10 cellular contexts compared by ENCODE assay signal in the genomic region with DNA sequence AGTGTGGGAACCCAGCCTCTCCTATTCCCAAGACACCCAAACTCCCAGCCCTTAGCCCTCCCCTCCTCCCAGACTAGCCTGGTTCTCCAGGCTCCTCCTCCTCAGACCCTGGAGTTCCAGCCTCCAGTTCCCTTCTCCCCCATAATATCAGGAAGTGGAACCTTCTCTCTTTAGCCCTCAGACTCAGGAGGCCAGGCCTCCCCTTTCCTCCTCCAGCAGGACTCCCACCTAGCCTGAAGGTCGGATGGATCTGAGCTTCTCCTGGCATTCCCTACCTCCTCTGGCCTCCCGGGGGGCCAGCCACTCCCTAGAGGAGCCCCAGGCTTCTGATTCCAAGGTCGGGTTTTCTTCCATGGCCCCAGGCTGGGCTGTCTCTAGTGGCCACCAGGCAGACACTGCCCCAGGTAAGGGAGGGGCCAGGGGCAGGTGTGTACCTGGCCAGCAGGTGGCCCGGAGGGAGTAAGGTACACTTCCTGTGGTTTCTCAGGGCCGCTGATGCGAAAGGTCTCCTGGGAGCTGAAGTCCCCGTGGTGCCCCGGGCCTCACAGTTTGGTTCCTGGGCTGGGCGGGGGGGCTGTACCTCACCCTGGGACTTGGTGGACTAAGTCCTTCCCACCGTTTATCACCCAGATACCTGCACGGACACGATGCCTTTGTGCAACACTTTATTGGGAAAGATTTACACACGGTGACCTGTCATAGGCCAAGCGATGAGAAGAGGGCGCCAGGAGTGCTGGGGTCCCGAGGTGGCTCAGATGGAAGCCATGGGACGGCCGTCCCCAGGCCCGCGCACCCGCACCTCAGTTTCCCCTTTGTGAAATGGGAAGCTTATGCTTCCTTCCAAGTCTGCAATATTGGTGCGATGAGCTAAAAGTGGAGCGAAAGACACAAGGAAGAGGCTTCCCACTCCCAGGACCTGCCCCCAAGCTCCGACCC. TPM values are rescaled to one million over a fixed set of nuclear protein-coding genes. Genes with fewer than 3 reads are reported as not detected.
DNase-seq lines count a peak whose midpoint lies in the region; ATAC-seq and TF ChIP-seq lines count a peak whose summit lies in the region.
"Had no signal": no experiment of that assay in that cellular context is flagged by ENCODE, and none has a peak within 500 bp of the region (broad histone marks: within the 10 kb centered on the region; RNA-seq: fewer than 3 reads in every experiment).

A gene with protein sequence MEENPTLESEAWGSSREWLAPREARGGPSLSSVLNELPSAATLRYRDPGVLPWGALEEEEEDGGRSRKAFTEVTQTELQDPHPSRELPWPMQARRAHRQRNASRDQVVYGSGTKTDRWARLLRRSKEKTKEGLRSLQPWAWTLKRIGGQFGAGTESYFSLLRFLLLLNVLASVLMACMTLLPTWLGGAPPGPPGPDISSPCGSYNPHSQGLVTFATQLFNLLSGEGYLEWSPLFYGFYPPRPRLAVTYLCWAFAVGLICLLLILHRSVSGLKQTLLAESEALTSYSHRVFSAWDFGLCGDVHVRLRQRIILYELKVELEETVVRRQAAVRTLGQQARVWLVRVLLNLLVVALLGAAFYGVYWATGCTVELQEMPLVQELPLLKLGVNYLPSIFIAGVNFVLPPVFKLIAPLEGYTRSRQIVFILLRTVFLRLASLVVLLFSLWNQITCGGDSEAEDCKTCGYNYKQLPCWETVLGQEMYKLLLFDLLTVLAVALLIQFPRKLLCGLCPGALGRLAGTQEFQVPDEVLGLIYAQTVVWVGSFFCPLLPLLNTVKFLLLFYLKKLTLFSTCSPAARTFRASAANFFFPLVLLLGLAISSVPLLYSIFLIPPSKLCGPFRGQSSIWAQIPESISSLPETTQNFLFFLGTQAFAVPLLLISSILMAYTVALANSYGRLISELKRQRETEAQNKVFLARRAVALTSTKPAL (minus strand): TSS at position 397 of the 936 bp plus-strand sequence. CDS start 43 bp downstream, at position 354.

- no peaks in the 10 kb centered on the region for H3K27me3 ChIP-seq in SK-N-SH (ENCODE audit: insufficient read depth)
- H3K27me3 ChIP-seq in iPS-20b (ENCODE audit: insufficient read depth, low read length) = no peaks in the 10 kb centered on the region
- H3K27me3 ChIP-seq: SJSA1 had no signal

- H3K4me1 ChIP-seq in SK-N-SH (ENCODE audit: control insufficient read depth in 1 of 2, insufficient read depth in 2 of 2, low read depth in 1 of 2, low read length in 1 of 2) = peaks cover 5 to 6% of the 10 kb centered on the region in 2 experiments; a peak in 2 of 4 replicates
- H3K4me1 ChIP-seq in iPS-20b (ENCODE audit: insufficient read depth, low read length) = peaks cover 3% of the 10 kb centered on the region; the same call in 1 of the 2 replicates
- H3K4me1 ChIP-seq in urinary bladder (ENCODE audit: insufficient read depth) = no peaks in the 10 kb centered on the region

- intact Hi-C loops in activated CD8-positive, alpha-beta T cell treated with anti-CD3 and anti-CD28 coated beads for 36 hours (cut with micrococcal nuclease) = no loop called here

- no peak within 1 kb of the TSS for H2AFZ ChIP-seq in SK-N-SH (ENCODE audit: low read depth)

- no peak within 1 kb of the TSS for H3K9ac ChIP-seq in SK-N-SH
- H3K9ac ChIP-seq in iPS-20b (ENCODE audit: low read depth, low read length) = peak within 1 kb of the TSS; percentile 52; the same call in 1 of the 2 replicates

- no peak within 1 kb of the TSS for H3K27ac ChIP-seq in SK-N-SH (ENCODE audit: low read depth in 2 of 2, low read length in 1 of 2)
- H3K27ac ChIP-seq in iPS-20b (ENCODE audit: low read length) = peak within 1 kb of the TSS; percentile 32
- H3K27ac ChIP-seq in urinary bladder (ENCODE audit: low read depth) = peak within 1 kb of the TSS; percentile 24
- H3K27ac ChIP-seq: SJSA1 had no signal

- H3K9me2 ChIP-seq in SK-N-SH = no peaks in the 10 kb centered on the region

- no peak for TF ChIP-seq EP300 in SK-N-SH (IDR thresholded peaks at IDR 0.05; ENCODE audit: borderline replicate concordance in 1 of 2, low read depth in 1 of 2, low read length in 1 of 2)

- peaks cover 5% of the 10 kb centered on the region for H3K36me3 Mint-ChIP-seq in activated CD8-positive, alpha-beta T cell treated with anti-CD3 and anti-CD28 coated beads for 36 hours (ENCODE audit: low read depth)
- H3K36me3 Mint-ChIP-seq in activated CD8-positive, alpha-beta T cell treated with anti-CD3 and anti-CD28 coated beads, Interleukin-2, amount 10 ng/mL, durations not matched to agents 7 days and 5 days (ENCODE audit: low read depth) = peaks cover 3% of the 10 kb centered on the region

- H4K20me1 ChIP-seq in SK-N-SH (ENCODE audit: insufficient read depth) = no peaks in the 10 kb centered on the region

- no peak within 1 kb of the TSS for H3K4me3 ChIP-seq in SK-N-SH (ENCODE audit: low read depth in 2 of 2, low read length in 1 of 2)
- H3K4me3 ChIP-seq in iPS-20b (ENCODE audit: low read length) = peak within 1 kb of the TSS; percentile 63
- peak within 1 kb of the TSS; percentile 11 for H3K4me3 ChIP-seq in urinary bladder (ENCODE audit: low read depth, low read length)
- H3K4me3 ChIP-seq: SJSA1 had no signal

- H3K36me3 ChIP-seq in SK-N-SH (replicated peaks in 1 of 2; ENCODE audit: control insufficient read depth in 1 of 2, insufficient read depth in 2 of 2, low read length in 1 of 2) (peaks cover 0 to 5% of the 10 kb centered on the region in 2 experiments), iPS-20b (ENCODE audit: insufficient read depth, low read depth, low read length) (peaks cover 7% of the 10 kb centered on the region), urinary bladder (ENCODE audit: insufficient read depth) (no peaks in the 10 kb centered on the region)

- H3F3A ChIP-seq in SK-N-SH (replicated peaks; ENCODE audit: insufficient read depth) = peaks cover 5% of the 10 kb centered on the region

- 0 out of 2 replicates have a peak within 1 kb of the TSS, but pooled peaks have one; percentile 25 for H3K4me2 ChIP-seq in SK-N-SH

- H3K27me3 Mint-ChIP-seq in activated CD8-positive, alpha-beta T cell treated with anti-CD3 and anti-CD28 coated beads for 36 hours = no peaks in the 10 kb centered on the region
- H3K27me3 Mint-ChIP-seq in activated CD8-positive, alpha-beta T cell treated with anti-CD3 and anti-CD28 coated beads, Interleukin-2, amount 10 ng/mL, durations not matched to agents 7 days and 5 days (ENCODE audit: low read depth) = no peaks in the 10 kb centered on the region

- no peaks in the 10 kb centered on the region for H3K9me3 ChIP-seq in SK-N-SH
- H3K9me3 ChIP-seq in iPS-20b (ENCODE audit: insufficient read depth, low read depth, low read length) = no peaks in the 10 kb centered on the region
- H3K9me3 ChIP-seq: SJSA1 had no signal

- H3K9me3 Mint-ChIP-seq in activated CD8-positive, alpha-beta T cell treated with anti-CD3 and anti-CD28 coated beads for 36 hours = no peaks in the 10 kb centered on the region
- H3K9me3 Mint-ChIP-seq in activated CD8-positive, alpha-beta T cell treated with anti-CD3 and anti-CD28 coated beads, Interleukin-2, amount 10 ng/mL, durations not matched to agents 7 days and 5 days (ENCODE audit: insufficient read depth) = no peaks in the 10 kb centered on the region

- H3K79me2 ChIP-seq in SK-N-SH (ENCODE audit: insufficient read depth) = no peaks in the 10 kb centered on the region

- H3K4me1 Mint-ChIP-seq in activated CD8-positive, alpha-beta T cell treated with anti-CD3 and anti-CD28 coated beads for 36 hours (ENCODE audit: low read depth) = peaks cover 3% of the 10 kb centered on the region
- peaks cover 10% of the 10 kb centered on the region for H3K4me1 Mint-ChIP-seq in activated CD8-positive, alpha-beta T cell treated with anti-CD3 and anti-CD28 coated beads, Interleukin-2, amount 10 ng/mL, durations not matched to agents 7 days and 5 days (ENCODE audit: low read depth)

- no peak for TF ChIP-seq RAD21 in SK-N-SH (IDR thresholded peaks at IDR 0.05; ENCODE audit: low read length)

- H3K27ac Mint-ChIP-seq in activated CD8-positive, alpha-beta T cell treated with anti-CD3 and anti-CD28 coated beads for 36 hours = no peak within 1 kb of the TSS
- no peak within 1 kb of the TSS for H3K27ac Mint-ChIP-seq in activated CD8-positive, alpha-beta T cell treated with anti-CD3 and anti-CD28 coated beads, Interleukin-2, amount 10 ng/mL, durations not matched to agents 7 days and 5 days

- DNase-seq in activated CD8-positive, alpha-beta T cell treated with anti-CD3 and anti-CD28 coated beads for 36 hours = peak; percentile 22
- no peak for DNase-seq in activated CD8-positive, alpha-beta T cell treated with anti-CD3 and anti-CD28 coated beads, Interleukin-2, amount 10 ng/mL, durations not matched to agents 7 days and 5 days
- no peak for DNase-seq in SK-N-SH
- DNase-seq: AML-193 had no signal

- H3K4me3 Mint-ChIP-seq in activated CD8-positive, alpha-beta T cell treated with anti-CD3 and anti-CD28 coated beads for 36 hours = no peak within 1 kb of the TSS
- no peak within 1 kb of the TSS for H3K4me3 Mint-ChIP-seq in activated CD8-positive, alpha-beta T cell treated with anti-CD3 and anti-CD28 coated beads, Interleukin-2, amount 10 ng/mL, durations not matched to agents 7 days and 5 days

- no peak for ATAC-seq in activated CD8-positive, alpha-beta T cell treated with anti-CD3 and anti-CD28 coated beads for 36 hours
- ATAC-seq in activated CD8-positive, alpha-beta T cell treated with anti-CD3 and anti-CD28 coated beads, Interleukin-2, amount 10 ng/mL, durations not matched to agents 7 days and 5 days = no peak
- ATAC-seq in GM18868 (IDR thresholded peaks at IDR 0.05; ENCODE audit: unreplicated experiment) = no peak
- no peak for ATAC-seq in HG03520 (IDR thresholded peaks at IDR 0.05; ENCODE audit: unreplicated experiment)
- no peak for ATAC-seq in GM21528 (IDR thresholded peaks at IDR 0.05; ENCODE audit: low FRiP score, unreplicated experiment)

- no peak for TF ChIP-seq CTCF in activated CD8-positive, alpha-beta T cell treated with anti-CD3 and anti-CD28 coated beads for 36 hours (IDR thresholded peaks at IDR 0.05)
- TF ChIP-seq CTCF in SK-N-SH (IDR thresholded peaks at IDR 0.05) = no peak

- WGBS in SK-N-SH (ENCODE audit: low lambda C conversion rate) = 60% methylated on average over 16 of the region's 24 CpGs
- 27% methylated on average over 24 of the region's 24 CpGs for WGBS in urinary bladder

- POLR2A ChIA-PET in activated CD8-positive, alpha-beta T cell treated with anti-CD3 and anti-CD28 coated beads for 36 hours (lab: Charles Lee) = interaction anchor here (1.2 to 2.6 kb wide), 5 partner anchors 9 to 33 kb away, joined by 3 to 7 read pairs (median 4); a partner anchor contains a TSS
- POLR2A ChIA-PET in activated CD8-positive, alpha-beta T cell treated with anti-CD3 and anti-CD28 coated beads, Interleukin-2, amount 10 ng/mL, durations not matched to agents 7 days and 5 days (lab: Charles Lee) = interaction anchor here (1.5 kb wide), 1 partner anchor 28 kb away, joined by 5 read pairs; a partner anchor contains a TSS
- POLR2A ChIA-PET in SK-N-SH (lab: Yijun Ruan, JAX) = no interaction called here

- CTCF ChIA-PET in activated CD8-positive, alpha-beta T cell treated with anti-CD3 and anti-CD28 coated beads for 36 hours (lab: Charles Lee) = interaction anchor here (0.8 to 0.9 kb wide), 2 partner anchors 18 to 93 kb away, joined by 3 to 4 read pairs; a partner anchor contains a TSS
- CTCF ChIA-PET in activated CD8-positive, alpha-beta T cell treated with anti-CD3 and anti-CD28 coated beads, Interleukin-2, amount 10 ng/mL, durations not matched to agents 7 days and 5 days (lab: Charles Lee) = interaction anchor here (1.1 kb wide), 1 partner anchor 16 kb away, joined by 4 read pairs; a partner anchor contains a TSS
- CTCF ChIA-PET in SK-N-SH (lab: Yijun Ruan, JAX) = interaction anchor here (0.8 to 3.0 kb wide), 6 partner anchors 11 to 218 kb away, joined by 3 to 13 read pairs (median 6); a partner anchor contains a TSS

RNA-seq across cellular contexts. Expression of the gene that starts here (rescaled TPM):
- under 1 TPM in 1 of 2 experiments, not detected in 1; 0.54 TPM for total RNA-seq in activated CD8-positive, alpha-beta T cell treated with anti-CD3 and anti-CD28 coated beads for 36 hours
- under 1 TPM; 0.55 to 0.76 TPM for total RNA-seq in activated CD8-positive, alpha-beta T cell treated with anti-CD3 and anti-CD28 coated beads, Interleukin-2, amount 10 ng/mL, durations not matched to agents 7 days and 5 days
- polyA plus RNA-seq in SK-N-SH (2012; rRNA removed) = 2.7 and 2.8 TPM in 2 replicates
- polyA plus RNA-seq in SK-N-SH (2012; cell fraction: cytosol; rRNA removed) = 0.66 and 1.2 TPM in 2 replicates
- polyA plus RNA-seq in SK-N-SH (2012; cell fraction: nucleus; rRNA removed) = 11.2 and 15.7 TPM in 2 replicates
- 15.4 TPM for total RNA-seq in urinary bladder
- polyA plus RNA-seq in urinary bladder = 16.0 TPM

Comparison
In these comparisons a context has a peak if more than half of its experiments do, and no peak if none do; other contexts are left out.
1. Peak in DNase-seq in activated CD8-positive, alpha-beta T cell treated with anti-CD3 and anti-CD28 coated beads for 36 hours; RNA of the gene not detected or under 1 TPM.
2. H3K27ac ChIP-seq: peak in iPS-20b (single experiment) and urinary bladder (single experiment); none in SK-N-SH (0 of 2).
3. H3K4me3 ChIP-seq: peak in iPS-20b (single experiment) and urinary bladder (single experiment); none in SK-N-SH (0 of 2).